In genomic region chr6:144377586-144377985, GRCh38 we compare ENCODE assay signal across 9 cellular contexts.
DNase-seq lines count a peak whose midpoint lies in the region; ATAC-seq and TF ChIP-seq lines count a peak whose summit lies in the region.
"Had no signal": no experiment of that assay in that cellular context is flagged by ENCODE, and none has a peak within 500 bp of the region (broad histone marks: within the 10 kb centered on the region; RNA-seq: fewer than 3 reads in every experiment).

No MANE protein-coding gene starts in this region.

- H3K36me3 ChIP-seq in adipocyte (ENCODE audit: control insufficient read depth, insufficient read depth, low read length, severe bottlenecking): no peaks in the 10 kb centered on the region
- no peaks in the 10 kb centered on the region for H3K36me3 ChIP-seq in hepatocyte (replicated peaks; ENCODE audit: insufficient read depth, low read depth)

- H3K27ac Mint-ChIP-seq in stimulated activated naive CD8-positive, alpha-beta T cell treated with anti-CD3 and anti-CD28 coated beads, Interleukin-15, amount 100 ng/mL, for 72 hours: no peak overlapping the region

- no peak overlapping the region for H3K4me2 ChIP-seq in hepatocyte

- H3K9ac ChIP-seq in adipocyte (ENCODE audit: low read length): peak overlapping the region; percentile 72

- peaks cover 18 to 20% of the 10 kb centered on the region in 2 donors for H3K9me3 Mint-ChIP-seq in stimulated activated naive CD8-positive, alpha-beta T cell treated with anti-CD3 and anti-CD28 coated beads, Interleukin-15, amount 100 ng/mL, for 72 hours

- 55% methylated on average over 2 of the region's 2 CpGs for WGBS in hepatocyte (ENCODE audit: low lambda C conversion rate, missing lambda C conversion rate)

- no peak overlapping the region for H2AFZ ChIP-seq in hepatocyte

- H3K4me3 ChIP-seq in adipocyte (ENCODE audit: low read length) (peak overlapping the region; percentile 46), hepatocyte (no peak overlapping the region)

- H3K27me3 Mint-ChIP-seq in stimulated activated naive CD8-positive, alpha-beta T cell treated with anti-CD3 and anti-CD28 coated beads, Interleukin-15, amount 100 ng/mL, for 72 hours: no peaks in the 10 kb centered on the region

- peaks cover 70% of the 10 kb centered on the region for H3K79me2 ChIP-seq in hepatocyte

- no peak for TF ChIP-seq CTCF in hepatocyte (IDR thresholded peaks at IDR 0.05; ENCODE audit: poor library complexity)

- ATAC-seq in stimulated activated naive CD8-positive, alpha-beta T cell treated with anti-CD3 and anti-CD28 coated beads, Interleukin-15, amount 100 ng/mL, for 72 hours: peak; percentile 67
- no peak for ATAC-seq in HG02885 (IDR thresholded peaks at IDR 0.05; ENCODE audit: poor library complexity, unreplicated experiment)

- H3K27me3 ChIP-seq in adipocyte (replicated peaks; ENCODE audit: control insufficient read depth, insufficient read depth, low read length) (no peaks in the 10 kb centered on the region), hepatocyte (no peaks in the 10 kb centered on the region)

- DNase-seq in HCEC 1CT (peak; percentile 92), adipocyte (ENCODE audit: low read depth) (peak; percentile 63), hepatocyte (ENCODE audit: low spot score) (no peak), retina (no peak), NCI-H1092 (lab: John Stamatoyannopoulos, UW) (no peak)
- DNase-seq in stimulated activated naive CD8-positive, alpha-beta T cell treated with anti-CD3 and anti-CD28 coated beads, Interleukin-15, amount 100 ng/mL, for 72 hours: no peak
- DNase-seq: NCI-H1436, RPMI8226 had no signal

- H3K4me1 ChIP-seq in adipocyte (ENCODE audit: control insufficient read depth, insufficient read depth, low read length) (peaks cover 30% of the 10 kb centered on the region), hepatocyte (ENCODE audit: insufficient read depth) (peaks cover 6% of the 10 kb centered on the region)

- H3K9me3 ChIP-seq in adipocyte (ENCODE audit: control insufficient read depth, low read length) (no peaks in the 10 kb centered on the region), hepatocyte (ENCODE audit: low read depth) (no peaks in the 10 kb centered on the region)

- H3K27ac ChIP-seq in hepatocyte: peak overlapping the region; percentile 2

- no peaks in the 10 kb centered on the region for H3K9me2 ChIP-seq in hepatocyte (replicated peaks; ENCODE audit: insufficient read depth)

- peaks cover 48% of the 10 kb centered on the region for H3K4me1 Mint-ChIP-seq in stimulated activated naive CD8-positive, alpha-beta T cell treated with anti-CD3 and anti-CD28 coated beads, Interleukin-15, amount 100 ng/mL, for 72 hours

- peak overlapping the region in 1 of 2 donors; percentile 8 for H3K4me3 Mint-ChIP-seq in stimulated activated naive CD8-positive, alpha-beta T cell treated with anti-CD3 and anti-CD28 coated beads, Interleukin-15, amount 100 ng/mL, for 72 hours

- no peaks in the 10 kb centered on the region for H4K20me1 ChIP-seq in hepatocyte (ENCODE audit: insufficient read depth, poor library complexity, severe bottlenecking)

Comparison
In these comparisons a context has a peak if more than half of its experiments do, and no peak if none do; other contexts are left out.
1. DNase-seq: peak in HCEC 1CT (single experiment) and adipocyte (single experiment); none in hepatocyte (single experiment), stimulated activated naive CD8-positive, alpha-beta T cell treated with anti-CD3 and anti-CD28 coated beads, Interleukin-15, amount 100 ng/mL, for 72 hours (0 of 2), retina (single experiment) and NCI-H1092 (single experiment).